15 cellular contexts compared by ENCODE assay signal in genomic region chr17:74598346-74599022, GRCh38. TPM values are rescaled to one million over a fixed set of nuclear protein-coding genes. Genes with fewer than 3 reads are reported as not detected.
"Had no signal": no experiment of that assay in that cellular context is flagged by ENCODE, and none has a peak within 500 bp of the region (broad histone marks: within the 10 kb centered on the region; RNA-seq: fewer than 3 reads in every experiment).

No MANE protein-coding gene starts in this region.

- H3K36me3 Mint-ChIP-seq: natural killer cell had no signal

- H3K4me1 Mint-ChIP-seq: natural killer cell had no signal

- H3K4me3 Mint-ChIP-seq: natural killer cell had no signal

- H3K27ac Mint-ChIP-seq: natural killer cell had no signal

- DNase-seq: activated CD4-positive, alpha-beta T cell treated with anti-CD3 and anti-CD28 coated beads, Interleukin-2, amount 50 U/mL, for 1 hour; activated T-cell treated with anti-CD3 and anti-CD28 coated beads, Interleukin-2, amount 50 U/mL, for 1 hour; left cardiac atrium; lower lobe of right lung; midbrain; natural killer cell; occipital lobe; right lobe of liver; stimulated activated CD4-positive, alpha-beta T cell treated with anti-CD3 and anti-CD28 coated beads, Interleukin-2, amount 100 ng/mL, for 24 hours; T1000; transverse colon had no signal

- H3K36me3 ChIP-seq: lower lobe of right lung, prostate gland, right lobe of liver, transverse colon had no signal

- ATAC-seq: esophagus mucosa, natural killer cell had no signal

- H3K4me3 ChIP-seq: lower lobe of right lung, prostate gland, right lobe of liver, transverse colon had no signal

- H3K9me3 ChIP-seq: lower lobe of right lung, prostate gland, right lobe of liver, transverse colon had no signal

- H3K4me1 ChIP-seq: prostate gland, right lobe of liver, transverse colon had no signal

- H3K27ac ChIP-seq: lower lobe of right lung, prostate gland, right lobe of liver, transverse colon had no signal

- H3K27me3 ChIP-seq: right lobe of liver had no signal

- H3K9me3 Mint-ChIP-seq: natural killer cell had no signal

RNA-seq across cellular contexts. Expression of gene CD300LD, which starts 6.4 kb away (rescaled TPM):
- total RNA-seq: astrocyte, esophagus mucosa, glomerular endothelial cell, left cardiac atrium, lower lobe of right lung, natural killer cell, occipital lobe, prostate gland, right lobe of liver, transverse colon had no signal

RNA-seq across cellular contexts. Expression of gene CD300E, which starts 25.1 kb away (rescaled TPM):
- total RNA-seq: astrocyte, glomerular endothelial cell had no signal

RNA-seq across cellular contexts. Expression of gene CD300H, which starts 31.2 kb away (rescaled TPM):
- total RNA-seq: astrocyte, esophagus mucosa, glomerular endothelial cell, left cardiac atrium, occipital lobe, prostate gland, transverse colon had no signal

RNA-seq across cellular contexts. Expression of gene CD300C, which starts 52.6 kb away (rescaled TPM):
- total RNA-seq: glomerular endothelial cell had no signal
